Comparison of ENCODE assay signal across 9 cellular contexts in genomic region chr11:47184711-47185304, GRCh38. TPM values are rescaled to one million over a fixed set of nuclear protein-coding genes. Genes with fewer than 3 reads are reported as not detected.
A peak's percentile ranks its signal among the peaks of the same experiment; 100 is the strongest.
DNase-seq lines count a peak whose midpoint lies in the region; ATAC-seq and TF ChIP-seq lines count a peak whose summit lies in the region.
"Had no signal": no experiment of that assay in that cellular context is flagged by ENCODE, and none has a peak within 500 bp of the region (broad histone marks: within the 10 kb centered on the region; RNA-seq: fewer than 3 reads in every experiment).

No MANE protein-coding gene starts in this region.

- peak overlapping the region; percentile 58 to 74 (median 74) for H3K4me3 ChIP-seq in right lobe of liver

- H3K27ac Mint-ChIP-seq in T-helper 2 cell treated with Interferon-gamma antibody and Interleukin-4, amounts not matched to agents 5 μg/mL and 100 μg/mL, for 36 hours: no peak overlapping the region
- H3K27ac Mint-ChIP-seq in effector memory CD8-positive, alpha-beta T cell: no peak overlapping the region

- peak overlapping the region; percentile 26 for H3K4me3 Mint-ChIP-seq in T-helper 2 cell treated with Interferon-gamma antibody and Interleukin-4, amounts not matched to agents 5 μg/mL and 100 μg/mL, for 36 hours
- peak overlapping the region in 1 of 2 donors; percentile 56 for H3K4me3 Mint-ChIP-seq in effector memory CD8-positive, alpha-beta T cell

- no peak for TF ChIP-seq POLR2A in right lobe of liver (IDR thresholded peaks at IDR 0.05)

- peak; percentile 24 to 63 (median 60) for ATAC-seq in right lobe of liver
- ATAC-seq in effector memory CD8-positive, alpha-beta T cell (replicated peaks): no peak
- ATAC-seq in HG03135 (IDR thresholded peaks at IDR 0.05; ENCODE audit: unreplicated experiment): no peak
- ATAC-seq in GM18520 (IDR thresholded peaks at IDR 0.05; ENCODE audit: unreplicated experiment): no peak

- no peaks in the 10 kb centered on the region for H3K36me3 ChIP-seq in right lobe of liver

- H3K27me3 Mint-ChIP-seq in T-helper 2 cell treated with Interferon-gamma antibody and Interleukin-4, amounts not matched to agents 5 μg/mL and 100 μg/mL, for 36 hours (ENCODE audit: low read depth): peaks cover 31% of the 10 kb centered on the region
- H3K27me3 Mint-ChIP-seq in effector memory CD8-positive, alpha-beta T cell: peaks cover 23 to 48% of the 10 kb centered on the region in 2 donors

- DNase-seq in T-helper 2 cell treated with Interferon-gamma antibody and Interleukin-4, amounts not matched to agents 5 μg/mL and 100 μg/mL, for 36 hours (ENCODE audit: low spot score): no peak
- no peak for DNase-seq in T-helper 2 cell
- DNase-seq in cerebellar cortex (ENCODE audit: low spot score): peak; percentile 45
- peak; percentile 54 to 95 (median 88) for DNase-seq in right lobe of liver
- no peak for DNase-seq in effector memory CD8-positive, alpha-beta T cell
- DNase-seq: ACHN had no signal

- no peaks in the 10 kb centered on the region for H3K9me3 Mint-ChIP-seq in T-helper 2 cell treated with Interferon-gamma antibody and Interleukin-4, amounts not matched to agents 5 μg/mL and 100 μg/mL, for 36 hours
- H3K9me3 Mint-ChIP-seq in effector memory CD8-positive, alpha-beta T cell: no peaks in the 10 kb centered on the region

- WGBS in right lobe of liver (ENCODE audit: insufficient coverage, low coverage, low lambda C conversion rate, missing lambda C conversion rate): no CpG with 5 or more reads among the region's 13 CpGs

- peak overlapping the region in 2 of 3 donors; percentile 67 to 76 for H3K27ac ChIP-seq in right lobe of liver
- peak overlapping the region; percentile 93 for H3K27ac ChIP-seq in temporal lobe (ENCODE audit: low read depth, low read length)

- TF ChIP-seq CTCF in right lobe of liver (IDR thresholded peaks at IDR 0.05): no peak

- intact Hi-C loops in right lobe of liver (cut with DNase I): loop anchor here in 1 of 2 donors (5.0 kb wide), 2 partner anchors 77 to 167 kb away; partner anchors contain the start of gene MYBPC3

- H3K27me3 ChIP-seq in right lobe of liver: no peaks in the 10 kb centered on the region

- H3K4me1 Mint-ChIP-seq in T-helper 2 cell treated with Interferon-gamma antibody and Interleukin-4, amounts not matched to agents 5 μg/mL and 100 μg/mL, for 36 hours (ENCODE audit: low read depth): peaks cover 8% of the 10 kb centered on the region
- peaks cover 4% of the 10 kb centered on the region in 2 donors for H3K4me1 Mint-ChIP-seq in effector memory CD8-positive, alpha-beta T cell (ENCODE audit: low read depth in 2 of 2)

- H3K9me3 ChIP-seq in right lobe of liver: no peaks in the 10 kb centered on the region

- peaks cover 0 to 50% (median 22%) of the 10 kb centered on the region in 4 donors for H3K4me1 ChIP-seq in right lobe of liver

- no peaks in the 10 kb centered on the region for H3K36me3 Mint-ChIP-seq in T-helper 2 cell treated with Interferon-gamma antibody and Interleukin-4, amounts not matched to agents 5 μg/mL and 100 μg/mL, for 36 hours (ENCODE audit: low read depth)
- H3K36me3 Mint-ChIP-seq in effector memory CD8-positive, alpha-beta T cell (ENCODE audit: insufficient read depth): peaks cover 7% of the 10 kb centered on the region

RNA-seq across cellular contexts. Expression of gene PACSIN3, which starts 1.4 kb away (rescaled TPM):
- 10 to 100 TPM in 5 of 6 experiments, 1 to 10 TPM in 1; 9.6 to 31.1 (median 25.0) TPM for total RNA-seq in right lobe of liver
- 3.4 TPM for total RNA-seq in temporal lobe

RNA-seq across cellular contexts. Expression of gene ARFGAP2, which starts 8.1 kb away (rescaled TPM):
- total RNA-seq in right lobe of liver (10 to 100 TPM; 37.7 to 64.4 (median 62.1) TPM), temporal lobe (79.4 TPM)

RNA-seq across cellular contexts. Expression of gene DDB2, which starts 30.0 kb away (rescaled TPM):
- 10 to 100 TPM; 13.1 to 24.2 (median 13.8) TPM for total RNA-seq in right lobe of liver
- 6.6 TPM for total RNA-seq in temporal lobe

Comparison
In these comparisons a context has a peak if more than half of its experiments do, and no peak if none do; other contexts are left out.
1. DNase-seq: peak in cerebellar cortex (single experiment) and right lobe of liver (3 of 3); none in T-helper 2 cell treated with Interferon-gamma antibody and Interleukin-4, amounts not matched to agents 5 μg/mL and 100 μg/mL, for 36 hours (single experiment), T-helper 2 cell (0 of 5) and effector memory CD8-positive, alpha-beta T cell (0 of 3).
2. ATAC-seq: peak in right lobe of liver (4 of 4); none in effector memory CD8-positive, alpha-beta T cell (single experiment), HG03135 (single experiment) and GM18520 (single experiment).